16 cellular contexts compared by ENCODE assay signal in the genomic region with DNA sequence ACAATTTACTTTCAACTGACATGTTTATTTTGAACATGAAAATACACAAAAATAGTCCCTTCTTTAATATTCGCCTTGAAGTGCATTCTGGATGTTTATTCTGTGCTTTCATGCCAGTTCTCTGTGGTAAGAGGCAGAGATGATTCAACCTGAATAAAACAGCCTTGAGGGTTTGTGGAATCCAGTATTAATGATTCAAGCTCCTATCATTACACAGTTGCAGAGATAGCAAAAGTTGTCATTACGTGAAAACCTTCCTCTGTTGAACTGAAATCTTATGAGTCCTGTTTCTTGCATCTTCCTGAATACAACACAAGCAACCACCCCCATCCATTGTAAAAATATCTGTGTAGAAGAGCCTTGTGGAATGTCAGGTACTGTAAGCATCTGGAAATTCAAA.
DNase-seq lines count a peak whose midpoint lies in the region; ATAC-seq and TF ChIP-seq lines count a peak whose summit lies in the region.
"Had no signal": no experiment of that assay in that cellular context is flagged by ENCODE, and none has a peak within 500 bp of the region (broad histone marks: within the 10 kb centered on the region; RNA-seq: fewer than 3 reads in every experiment).

No MANE protein-coding gene starts in this region.

- no peaks in the 10 kb centered on the region for H3K4me1 ChIP-seq in right atrium auricular region
- H3K4me1 ChIP-seq: BLaER1, gastrocnemius medialis had no signal

- ATAC-seq in GM21576 (IDR thresholded peaks at IDR 0.05; ENCODE audit: unreplicated experiment) = no peak
- ATAC-seq: gastrocnemius medialis; stimulated activated naive CD8-positive, alpha-beta T cell treated with anti-CD3 and anti-CD28 coated beads, Interleukin-15, Interleukin-2, amounts not matched to agents 100 U/mL and 50 U/mL, for 24 hours had no signal

- TF ChIP-seq CTCF in AG10803 (conservative IDR thresholded peaks at IDR 0.05; ENCODE audit: low read length) (no peak), epithelial cell of proximal tubule (conservative IDR thresholded peaks at IDR 0.05; ENCODE audit: low read depth, low read length) (no peak), right atrium auricular region (IDR thresholded peaks at IDR 0.05) (no peak)

- no peaks in the 10 kb centered on the region for H3K9me3 ChIP-seq in right atrium auricular region
- H3K9me3 ChIP-seq: BLaER1, gastrocnemius medialis, neutrophil had no signal

- H3K36me3 ChIP-seq in right atrium auricular region = no peaks in the 10 kb centered on the region
- H3K36me3 ChIP-seq: BLaER1, gastrocnemius medialis, neutrophil had no signal

- peak; percentile 74 for DNase-seq in AG10803 (ENCODE audit: low read depth)
- DNase-seq in NCI-H226 = peak; percentile 89
- peak; percentile 16 for DNase-seq in epithelial cell of proximal tubule (ENCODE audit: low read depth)
- DNase-seq in myocyte (ENCODE audit: low read depth) = peak; percentile 67
- DNase-seq in dermis blood vessel endothelial cell = no peak
- no peak for DNase-seq in right atrium auricular region (ENCODE audit: low spot score)
- no peak for DNase-seq in SK-N-DZ (ENCODE audit: low spot score)
- DNase-seq: gastrocnemius medialis; mesendoderm; NCI-H1930; NCI-H524 treated with DMSO at 0.1 percent for 48 hours; stimulated activated naive CD8-positive, alpha-beta T cell treated with anti-CD3 and anti-CD28 coated beads, Interleukin-15, Interleukin-2, amounts not matched to agents 100 U/mL and 50 U/mL, for 24 hours; T-helper 2 cell had no signal

- H3K27me3 ChIP-seq in right atrium auricular region = no peaks in the 10 kb centered on the region
- H3K27me3 ChIP-seq: BLaER1, gastrocnemius medialis, neutrophil had no signal

- H3K27ac ChIP-seq in right atrium auricular region = no peak overlapping the region
- H3K27ac ChIP-seq: BLaER1, gastrocnemius medialis, neutrophil had no signal

- H3K4me3 ChIP-seq in AG10803 (ENCODE audit: low read length) (no peak overlapping the region), epithelial cell of proximal tubule (ENCODE audit: low read depth, low read length) (no peak overlapping the region), right atrium auricular region (no peak overlapping the region)
- H3K4me3 ChIP-seq: BLaER1, gastrocnemius medialis had no signal

Comparison
In these comparisons a context has a peak if more than half of its experiments do, and no peak if none do; other contexts are left out.
1. DNase-seq: peak in AG10803 (single experiment), NCI-H226 (single experiment), epithelial cell of proximal tubule (single experiment) and myocyte (single experiment); none in dermis blood vessel endothelial cell (single experiment), right atrium auricular region (single experiment) and SK-N-DZ (single experiment).